9 cellular contexts compared by ENCODE assay signal in the genomic region with DNA sequence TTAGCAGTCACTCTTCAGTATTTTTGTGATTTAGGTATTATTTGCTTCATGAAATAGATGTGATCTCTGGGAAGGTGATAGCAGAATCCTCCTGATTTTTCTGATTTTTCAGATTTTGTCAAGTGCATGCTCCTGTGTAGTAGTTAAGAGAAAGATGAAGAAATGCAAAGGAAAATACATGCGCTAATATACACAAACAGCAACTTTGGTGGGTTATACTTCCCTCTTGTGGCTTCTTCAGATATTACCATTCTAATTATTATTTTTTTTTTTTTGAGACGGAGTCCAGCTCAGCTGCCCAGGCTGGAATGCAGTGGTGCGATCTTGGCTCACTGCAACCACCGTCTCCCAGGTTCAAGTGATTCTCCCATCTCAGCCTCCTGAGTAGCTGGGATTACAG. TPM values are rescaled to one million over a fixed set of nuclear protein-coding genes. Genes with fewer than 3 reads are reported as not detected.
DNase-seq lines count a peak whose midpoint lies in the region; ATAC-seq, FAIRE-seq and TF ChIP-seq lines count a peak whose summit lies in the region.
"Had no signal": no experiment of that assay in that cellular context is flagged by ENCODE, and none has a peak within 500 bp of the region (broad histone marks: within the 10 kb centered on the region; RNA-seq: fewer than 3 reads in every experiment).

No MANE protein-coding gene starts in this region.

- H3K27ac ChIP-seq in heart right ventricle (peak overlapping the region in 2 of 10 donors; percentile 10 to 92), tibial nerve (no peak overlapping the region)

- peaks cover 43% of the 10 kb centered on the region for H3K4me1 Mint-ChIP-seq in activated naive CD4-positive, alpha-beta T cell treated with anti-CD3 and anti-CD28 coated beads, Interleukin-2, amount 10 ng/mL, durations not matched to agents 7 days and 5 days

- 41 to 43% methylated on average over 4 of the region's 4 CpGs for WGBS in heart right ventricle, 2 donors
- 45 to 49% methylated on average over 4 of the region's 4 CpGs for WGBS in tibial nerve, 2 donors

- H3K4me3 ChIP-seq in heart right ventricle (peak overlapping the region in 1 of 10 donors; percentile 27), tibial nerve (no peak overlapping the region)
- H3K4me3 ChIP-seq: HAP-1 had no signal

- no peak for TF ChIP-seq EP300 in tibial nerve (IDR thresholded peaks at IDR 0.05)

- H3K36me3 Mint-ChIP-seq in activated naive CD4-positive, alpha-beta T cell treated with anti-CD3 and anti-CD28 coated beads, Interleukin-2, amount 10 ng/mL, durations not matched to agents 7 days and 5 days, result peaks cover 63% of the 10 kb centered on the region

- peak; percentile 3 for FAIRE-seq in TTC549 (lab: Jason Lieb, UNC)

- H3K9me3 ChIP-seq in heart right ventricle, result no peaks in the 10 kb centered on the region
- H3K9me3 ChIP-seq in tibial nerve, result no peaks in the 10 kb centered on the region
- H3K9me3 ChIP-seq: HAP-1 had no signal

- peak overlapping the region; percentile 22 for H3K27ac Mint-ChIP-seq in activated naive CD4-positive, alpha-beta T cell treated with anti-CD3 and anti-CD28 coated beads, Interleukin-2, amount 10 ng/mL, durations not matched to agents 7 days and 5 days

- TF ChIP-seq POLR2A in tibial nerve (IDR thresholded peaks at IDR 0.05), result no peak

- CTCF ChIA-PET in activated naive CD4-positive, alpha-beta T cell treated with anti-CD3 and anti-CD28 coated beads, Interleukin-2, amount 10 ng/mL, durations not matched to agents 7 days and 5 days (lab: Charles Lee), result interaction anchor here (1.1 to 5.1 kb wide), 5 partner anchors 15 to 133 kb away, joined by 3 to 38 read pairs (median 5); a partner anchor contains a TSS

- H3K4me1 ChIP-seq in heart right ventricle (peaks cover 0 to 65% (median 6%) of the 10 kb centered on the region in 9 donors), tibial nerve (peaks cover 0 to 13% (median 0%) of the 10 kb centered on the region in 4 donors)
- H3K4me1 ChIP-seq: HAP-1 had no signal

- intact Hi-C loops in heart right ventricle (cut with DNase I), result no loop called here

- peak; percentile 40 for ATAC-seq in HG03045 (IDR thresholded peaks at IDR 0.05; ENCODE audit: unreplicated experiment)
- ATAC-seq in heart right ventricle, result peak in 5 of 8 donors; percentile 14 to 56 (median 32)

- no peak overlapping the region for H3K4me3 Mint-ChIP-seq in activated naive CD4-positive, alpha-beta T cell treated with anti-CD3 and anti-CD28 coated beads, Interleukin-2, amount 10 ng/mL, durations not matched to agents 7 days and 5 days

- TF ChIP-seq CTCF in heart right ventricle (IDR thresholded peaks at IDR 0.05) (peak; percentile 11 to 70 (median 54)), tibial nerve (IDR thresholded peaks at IDR 0.05) (peak in 4 of 5 experiments; percentile 40 to 56 (median 46))

- H3K27me3 Mint-ChIP-seq in activated naive CD4-positive, alpha-beta T cell treated with anti-CD3 and anti-CD28 coated beads, Interleukin-2, amount 10 ng/mL, durations not matched to agents 7 days and 5 days, result no peaks in the 10 kb centered on the region

- H3K27me3 ChIP-seq in heart right ventricle (no peaks in the 10 kb centered on the region), tibial nerve (no peaks in the 10 kb centered on the region)

- H3K36me3 ChIP-seq in heart right ventricle (peaks cover 0 to 46% (median 0%) of the 10 kb centered on the region in 9 donors), tibial nerve (peaks cover 0 to 15% (median 4%) of the 10 kb centered on the region in 3 donors)

- no peaks in the 10 kb centered on the region for H3K9me3 Mint-ChIP-seq in activated naive CD4-positive, alpha-beta T cell treated with anti-CD3 and anti-CD28 coated beads, Interleukin-2, amount 10 ng/mL, durations not matched to agents 7 days and 5 days

- no peak for DNase-seq in activated naive CD4-positive, alpha-beta T cell treated with anti-CD3 and anti-CD28 coated beads, Interleukin-2, amount 10 ng/mL, durations not matched to agents 7 days and 5 days
- no peak for DNase-seq in activated naive CD4-positive, alpha-beta T cell treated with anti-CD3 and anti-CD28 coated beads, Interleukin-2, amount 50 U/mL, for 16 hours
- no peak for DNase-seq in heart right ventricle
- DNase-seq in tibial nerve (ENCODE audit: low spot score in 2 of 2), result no peak
- no peak for DNase-seq in GDM1 (lab: John Stamatoyannopoulos, UW)
- no peak for DNase-seq in activated CD4-positive, CD25-positive, alpha-beta regulatory T cell (lab: John Stamatoyannopoulos, UW)

RNA-seq across cellular contexts. Expression of a gene that starts 31.7 kb away (rescaled TPM):
- total RNA-seq in heart right ventricle (10 to 100 TPM in 1 of 10 donors, 1 to 10 TPM in 7, under 1 TPM in 2; 0.78 to 14.7 (median 1.4) TPM), tibial nerve (10 to 100 TPM in 3 of 4 donors, 1 to 10 TPM in 1; 5.2 to 18.9 (median 12.0) TPM)
- 1 to 10 TPM; 1.0 to 1.5 TPM for polyA plus RNA-seq in heart right ventricle
